ENCODE assay signal across 25 cellular contexts in genomic region chr14:101654051-101654450, GRCh38.
"Had no signal": no experiment of that assay in that cellular context is flagged by ENCODE, and none has a peak within 500 bp of the region (broad histone marks: within the 10 kb centered on the region; RNA-seq: fewer than 3 reads in every experiment).

No MANE protein-coding gene starts in this region.

- H3K36me3 Mint-ChIP-seq: stimulated activated memory B cell treated with anti-CD40 and anti-IgM and Interleukin-4, amounts not matched to agents 10 μg/mL and 1 μg/mL and 100 μg/mL, for 72 hours had no signal

- H3K9me3 ChIP-seq: left lung, lower lobe of right lung, mucosa of descending colon, ovary, right atrium auricular region, right lobe of liver, upper lobe of left lung, vagina had no signal

- H3K4me2 ChIP-seq: smooth muscle cell had no signal

- H3K4me3 Mint-ChIP-seq: naive thymus-derived CD4-positive, alpha-beta T cell; natural killer cell treated with Interleukin-12 subunit alpha and Interleukin-12 subunit beta and Interleukin-15 and Interleukin-18, amount 100 ng/mL, for 72 hours; stimulated activated memory B cell treated with anti-CD40 and anti-IgM and Interleukin-4, amounts not matched to agents 10 μg/mL and 1 μg/mL and 100 μg/mL, for 72 hours; stimulated activated naive CD8-positive, alpha-beta T cell treated with anti-CD3 and anti-CD28 coated beads, Interleukin-15, amount 100 ng/mL, for 72 hours had no signal

- H3K27me3 ChIP-seq: ovary, right atrium auricular region, right lobe of liver, tibial nerve, upper lobe of left lung, vagina had no signal

- H3K4me3 ChIP-seq: left lung, lower lobe of right lung, mucosa of descending colon, ovary, right atrium auricular region, right lobe of liver, smooth muscle cell, tibial nerve, upper lobe of left lung, vagina had no signal

- ATAC-seq: left colon; left lung; lower lobe of right lung; mucosa of descending colon; naive thymus-derived CD4-positive, alpha-beta T cell; natural killer cell treated with Interleukin-12 subunit alpha and Interleukin-12 subunit beta and Interleukin-15 and Interleukin-18, amount 100 ng/mL, for 72 hours; right lobe of liver; stimulated activated memory B cell treated with anti-CD40 and anti-IgM and Interleukin-4, amounts not matched to agents 10 μg/mL and 1 μg/mL and 100 μg/mL, for 72 hours; stimulated activated naive CD8-positive, alpha-beta T cell treated with anti-CD3 and anti-CD28 coated beads, Interleukin-15, amount 100 ng/mL, for 72 hours had no signal

- H3K4me1 ChIP-seq: left lung, lower lobe of right lung, right atrium auricular region, right lobe of liver, tibial nerve, upper lobe of left lung, vagina had no signal

- H3K4me1 Mint-ChIP-seq: stimulated activated memory B cell treated with anti-CD40 and anti-IgM and Interleukin-4, amounts not matched to agents 10 μg/mL and 1 μg/mL and 100 μg/mL, for 72 hours had no signal

- H3K27ac Mint-ChIP-seq: naive thymus-derived CD4-positive, alpha-beta T cell; natural killer cell treated with Interleukin-12 subunit alpha and Interleukin-12 subunit beta and Interleukin-15 and Interleukin-18, amount 100 ng/mL, for 72 hours; progenitor cell of endocrine pancreas; stimulated activated memory B cell treated with anti-CD40 and anti-IgM and Interleukin-4, amounts not matched to agents 10 μg/mL and 1 μg/mL and 100 μg/mL, for 72 hours had no signal

- DNase-seq: hippocampal formation; kidney glomerular epithelial cell; left colon; left lung; lower lobe of right lung; midbrain; mucosa of descending colon; naive thymus-derived CD4-positive, alpha-beta T cell; ovary; right lobe of liver; stimulated activated CD4-positive, alpha-beta T cell treated with anti-CD3 and anti-CD28 coated beads, Interleukin-1b, Interleukin-23, amount 100 ng/mL, for 48 hours; stimulated activated CD4-positive, alpha-beta T cell treated with anti-CD3 and anti-CD28 coated beads, Interleukin-2, amount 100 ng/mL, for 48 hours; stimulated activated CD4-positive, alpha-beta T cell treated with anti-CD3 and anti-CD28 coated beads, Interleukin-4, amount 100 ng/mL, for 4 hours; stimulated activated CD8-positive, alpha-beta memory T cell treated with anti-CD3 and anti-CD28 coated beads, Interleukin-4, amount 100 ng/mL, for 48 hours; stimulated activated naive CD4-positive, alpha-beta T cell treated with Interleukin-2 at 50 U/mL for 16 hours; stimulated activated naive CD8-positive, alpha-beta T cell treated with anti-CD3 and anti-CD28 coated beads, Interleukin-15, amount 100 ng/mL, for 72 hours; substantia nigra; upper lobe of left lung had no signal

- H3K36me3 ChIP-seq: left lung, lower lobe of right lung, ovary, right atrium auricular region, right lobe of liver, tibial nerve, upper lobe of left lung, vagina had no signal

- H3K27ac ChIP-seq: left lung, lower lobe of right lung, ovary, right atrium auricular region, right lobe of liver, tibial nerve, upper lobe of left lung, vagina had no signal
